ENCODE assay signal across 1 cellular context in genomic region chr5:111074244-111074643, GRCh38.
A peak's percentile ranks its signal among the peaks of the same experiment; 100 is the strongest.
TF ChIP-seq lines count a peak whose summit lies in the region.

No MANE protein-coding gene starts in this region.

TF ChIP-seq in K562, 482 proteins besides CTCF, POLR2A, EP300 and RAD21 (continued from another document):
- TF ChIP-seq TSHZ1 (CRISPR knock-in tag; IDR thresholded peaks at IDR 0.05), result no peak
- peak; percentile 72 for TF ChIP-seq ZKSCAN8 (CRISPR knock-in tag; IDR thresholded peaks at IDR 0.05)
